In the genomic region with DNA sequence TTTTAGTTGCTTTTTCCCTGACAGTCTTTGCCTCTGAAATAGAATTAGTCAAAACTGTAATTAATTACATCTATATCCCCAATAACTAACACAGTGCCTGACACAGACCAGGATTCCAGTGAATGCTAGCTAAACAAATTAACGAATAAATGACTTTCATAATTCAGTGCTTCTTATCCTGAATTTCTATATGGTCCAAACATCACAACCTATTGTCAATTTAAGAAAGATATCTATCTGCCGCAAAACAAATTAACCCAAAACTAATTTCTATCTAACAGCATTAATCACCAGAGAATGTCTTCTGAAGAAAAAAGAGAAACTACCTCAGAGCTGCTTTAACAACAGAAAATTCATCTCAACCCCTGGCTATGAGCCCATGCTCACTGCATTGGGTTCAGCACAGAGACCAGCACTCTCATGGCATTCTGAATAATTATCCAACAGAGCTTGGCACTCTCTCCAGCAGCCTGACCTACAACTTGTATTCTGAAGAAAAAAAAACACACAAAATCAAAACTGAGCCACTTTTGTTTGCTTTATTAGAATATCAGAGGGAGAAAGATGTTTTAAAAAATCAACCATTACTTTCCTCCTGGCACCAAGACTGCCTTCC, we compare ENCODE assay signal across 17 cellular contexts.
DNase-seq lines count a peak whose midpoint lies in the region; TF ChIP-seq lines count a peak whose summit lies in the region.
"Had no signal": no experiment of that assay in that cellular context is flagged by ENCODE, and none has a peak within 500 bp of the region (broad histone marks: within the 10 kb centered on the region; RNA-seq: fewer than 3 reads in every experiment).

No MANE protein-coding gene starts in this region.

- H4K8ac ChIP-seq in mesenchymal stem cell (ENCODE audit: low read length): no peak overlapping the region

- H2BK5ac ChIP-seq in mesenchymal stem cell (ENCODE audit: low read depth, low read length, poor library complexity, severe bottlenecking): no peak overlapping the region

- H2AFZ ChIP-seq in mesenchymal stem cell (ENCODE audit: low read depth, low read length): no peak overlapping the region

- H2BK15ac ChIP-seq in mesenchymal stem cell (ENCODE audit: low read depth, poor library complexity, severe bottlenecking): no peak overlapping the region

- DNase-seq in NCI-H446 treated with DMSO at 0.1 percent for 48 hours (lab: John Stamatoyannopoulos, UW) (peak; percentile 7), NCI-H446 (lab: John Stamatoyannopoulos, UW) (no peak), astrocyte of the hippocampus (ENCODE audit: low read depth, low spot score) (peak; percentile 53), inferior parietal cortex (ENCODE audit: extremely low spot score) (peak; percentile 25), putamen (ENCODE audit: low spot score) (peak; percentile 17), mesenchymal stem cell (no peak), KG1 (lab: John Stamatoyannopoulos, UW) (no peak), testis (no peak)
- DNase-seq: AML-193; CD4-positive, alpha-beta memory T cell; DMS153; DMS79 treated with DMSO at 0.1 percent for 48 hours; H9 had no signal

- no peak for TF ChIP-seq CTCF in testis (IDR thresholded peaks at IDR 0.05)

- H3K18ac ChIP-seq in mesenchymal stem cell (ENCODE audit: low read depth in 1 of 2, low read length in 2 of 2): no peak overlapping the region

- no peak overlapping the region for H2BK120ac ChIP-seq in mesenchymal stem cell (ENCODE audit: low read depth, low read length)

- H3K4me1 ChIP-seq in mesenchymal stem cell (ENCODE audit: control insufficient read depth, insufficient read depth, low read depth, low read length) (no peaks in the 10 kb centered on the region), testis (no peaks in the 10 kb centered on the region)
- H3K4me1 ChIP-seq: A549, BLaER1 had no signal

- H4K91ac ChIP-seq in mesenchymal stem cell (ENCODE audit: low read length): no peak overlapping the region

- H3K9me3 ChIP-seq in mesenchymal stem cell (ENCODE audit: control insufficient read depth, low read length) (no peaks in the 10 kb centered on the region), testis (no peaks in the 10 kb centered on the region)
- H3K9me3 ChIP-seq: A549, BLaER1 had no signal

- no peak overlapping the region for H3K23ac ChIP-seq in mesenchymal stem cell (ENCODE audit: low read length in 2 of 2)

- no peak overlapping the region for H3K9ac ChIP-seq in mesenchymal stem cell (ENCODE audit: low read length)
- H3K9ac ChIP-seq: BLaER1 had no signal

- H3K4me2 ChIP-seq in mesenchymal stem cell (ENCODE audit: low read length, poor library complexity, severe bottlenecking): no peak overlapping the region
- H3K4me2 ChIP-seq: A549, BLaER1 had no signal

- intact Hi-C loops in testis (cut with DNase I; ENCODE audit: low total_unique reads): no loop called here

- H2BK12ac ChIP-seq in mesenchymal stem cell (ENCODE audit: low read length in 2 of 2): no peak overlapping the region

- H3K79me1 ChIP-seq in mesenchymal stem cell (replicated peaks; ENCODE audit: low read length, poor library complexity, severe bottlenecking): no peaks in the 10 kb centered on the region

- H3K4me3 ChIP-seq in mesenchymal stem cell (ENCODE audit: insufficient read depth in 1 of 2, low read depth in 1 of 2, low read length in 2 of 2): no peak overlapping the region
- H3K4me3 ChIP-seq in testis: no peak overlapping the region
- H3K4me3 ChIP-seq: A549, BLaER1, GM12878 had no signal

- no peak overlapping the region for H3K4ac ChIP-seq in mesenchymal stem cell (ENCODE audit: low read depth in 1 of 2, low read length in 2 of 2)

- no peak overlapping the region for H3K14ac ChIP-seq in mesenchymal stem cell (ENCODE audit: low read length in 2 of 2)

- H3K27me3 ChIP-seq in mesenchymal stem cell (ENCODE audit: control insufficient read depth in 1 of 2, insufficient read depth in 1 of 2, low read length in 2 of 2) (no peaks in the 10 kb centered on the region), testis (no peaks in the 10 kb centered on the region)
- H3K27me3 ChIP-seq: BLaER1 had no signal

- H2AK5ac ChIP-seq in mesenchymal stem cell (ENCODE audit: low read length, severe bottlenecking): no peak overlapping the region

- TF ChIP-seq POLR2A in testis (IDR thresholded peaks at IDR 0.05): no peak

- 60% methylated on average over 2 of the region's 2 CpGs for WGBS in mesenchymal stem cell
- WGBS in testis, 2 donors: 84 to 88% methylated on average over 2 of the region's 2 CpGs

- H3K27ac ChIP-seq in mesenchymal stem cell (ENCODE audit: low read length, poor library complexity, severe bottlenecking): no peak overlapping the region
- H3K27ac ChIP-seq in testis: no peak overlapping the region
- H3K27ac ChIP-seq: 22Rv1, A549, BLaER1 had no signal

- H3K36me3 ChIP-seq in mesenchymal stem cell (ENCODE audit: control insufficient read depth in 1 of 2, insufficient read depth in 2 of 2, low read depth in 1 of 2, low read length in 2 of 2) (no peaks in the 10 kb centered on the region), testis (ENCODE audit: low read depth, missing control alignments) (no peaks in the 10 kb centered on the region)
- H3K36me3 ChIP-seq: BLaER1 had no signal

Comparison
In these comparisons a context has a peak if more than half of its experiments do, and no peak if none do; other contexts are left out.
1. DNase-seq: peak in NCI-H446 treated with DMSO at 0.1 percent for 48 hours (single experiment), astrocyte of the hippocampus (single experiment), inferior parietal cortex (single experiment) and putamen (single experiment); none in NCI-H446 (0 of 2), mesenchymal stem cell (single experiment), KG1 (single experiment) and testis (single experiment).